ENCODE assay signal across 9 cellular contexts in genomic region chr1:42176902-42177519, GRCh38. TPM values are rescaled to one million over a fixed set of nuclear protein-coding genes. Genes with fewer than 3 reads are reported as not detected.
DNase-seq lines count a peak whose midpoint lies in the region; ATAC-seq, FAIRE-seq and TF ChIP-seq lines count a peak whose summit lies in the region.
"Had no signal": no experiment of that assay in that cellular context is flagged by ENCODE, and none has a peak within 500 bp of the region (broad histone marks: within the 10 kb centered on the region; RNA-seq: fewer than 3 reads in every experiment).

No MANE protein-coding gene starts in this region.

- CTCF ChIA-PET in K562 (lab: Yijun Ruan, JAX; ENCODE audit: low intra/inter-chr PET ratio), result interaction anchor here (0.9 kb wide), 1 partner anchor 553 kb away, joined by 3 read pairs; no protein-coding TSS in a partner anchor

- WGBS in K562 (ENCODE audit: insufficient coverage, low coverage, missing lambda C conversion rate), result 75% methylated on average over 4 of the region's 4 CpGs

- no peak overlapping the region for H3K4me3 ChIP-seq in BE2C (ENCODE audit: low read depth, low read length)
- no peak overlapping the region for H3K4me3 ChIP-seq in GM12865 (ENCODE audit: low read depth, low read length)
- H3K4me3 ChIP-seq in K562, result no peak overlapping the region

- TF ChIP-seq POLR2A in K562 (conservative IDR thresholded peaks at IDR 0.05), result no peak

- 0 out of 2 replicates have a peak, but pooled peaks cover 10% of the 10 kb centered on the region for H4K20me1 ChIP-seq in K562 (replicated peaks; ENCODE audit: control insufficient read depth, insufficient read depth, low read length)

- BruUV-seq in K562 (replicated peaks; lab: Mats Ljungman, UMichigan), result TSS peak; percentile 14

- H3K9me3 ChIP-seq in BE2C (no peaks in the 10 kb centered on the region), K562 (replicated peaks; ENCODE audit: control insufficient read depth, insufficient read depth, low read depth, low read length) (no peaks in the 10 kb centered on the region)

- H3K4me1 ChIP-seq in BE2C (no peaks in the 10 kb centered on the region), K562 (replicated peaks in 1 of 2; ENCODE audit: control insufficient read depth in 2 of 2, insufficient read depth in 2 of 2, low read length in 2 of 2) (peaks cover 0 to 3% of the 10 kb centered on the region in 2 experiments; a peak in 2 of 5 replicates)

- no peaks in the 10 kb centered on the region for H3K9me1 ChIP-seq in K562 (ENCODE audit: control insufficient read depth, insufficient read depth, low read length)

- H3K27me3 ChIP-seq in BE2C (no peaks in the 10 kb centered on the region), K562 (ENCODE audit: control insufficient read depth in 2 of 2, insufficient read depth in 2 of 2, low read length in 2 of 2) (no peaks in the 10 kb centered on the region)

- peak; percentile 57 for FAIRE-seq in K562 (lab: Jason Lieb, UNC)
- FAIRE-seq in urothelium cell line (lab: Jason Lieb, UNC), result no peak

- POLR2A ChIA-PET in K562 (lab: Yijun Ruan, JAX), result no interaction called here

- TF ChIP-seq EP300 in K562 (IDR thresholded peaks at IDR 0.05; ENCODE audit: low read length), result no peak

- peak; percentile 68 for TF ChIP-seq CTCF in BE2C (IDR thresholded peaks at IDR 0.05; ENCODE audit: low read depth, low read length)
- TF ChIP-seq CTCF in GM12865 (IDR thresholded peaks at IDR 0.05; ENCODE audit: insufficient read depth, low read depth, low read length, missing control alignments), result peak; percentile 85
- peak; percentile 70 to 82 (median 75) for TF ChIP-seq CTCF in K562 (IDR thresholded peaks at IDR 0.05 in 2 of 3, conservative IDR thresholded peaks at IDR 0.05 in 1 of 3; ENCODE audit: insufficient read depth in 2 of 3, low read depth in 1 of 3, low read length in 3 of 3)

- H3K4me2 ChIP-seq in K562 (ENCODE audit: insufficient read depth, low read length), result no peak overlapping the region

- H3K36me3 ChIP-seq in BE2C, result no peaks in the 10 kb centered on the region; the same call in 1 of the 2 replicates
- peaks cover 36% of the 10 kb centered on the region; the same call in 2 of the 3 replicates for H3K36me3 ChIP-seq in K562 (ENCODE audit: control insufficient read depth, insufficient read depth, low read length)

- ATAC-seq in K562 (peak; percentile 79), GM21786 (IDR thresholded peaks at IDR 0.05; ENCODE audit: unreplicated experiment) (no peak)

- H3K27ac ChIP-seq in K562 (ENCODE audit: extremely low read depth, low read depth, low read length), result no peak overlapping the region

- DNase-seq in BE2C (no peak), GM12865 (ENCODE audit: low read depth) (peak; percentile 70), NCI-H2227 treated with DMSO at 0.1 percent for 48 hours (lab: John Stamatoyannopoulos, UW) (peak; percentile 29), K562 (ENCODE audit: extremely low read depth in 1 of 4, low spot score in 3 of 4) (peak; percentile 60 to 69 (median 66)), kidney tubule cell (ENCODE audit: low spot score) (peak; percentile 51), urothelium cell line (ENCODE audit: low spot score) (peak; percentile 68)
- no peak for DNase-seq in activated CD8-positive, alpha-beta memory T cell treated with anti-CD3 and anti-CD28 coated beads for 24 hours

- in situ Hi-C loops in K562 (cut with MboI), result no loop called here

- H2AFZ ChIP-seq in K562 (ENCODE audit: low read depth, low read length), result no peak overlapping the region

- no peaks in the 10 kb centered on the region for H3K79me2 ChIP-seq in K562 (ENCODE audit: control insufficient read depth, insufficient read depth, low read length)

- H3K9ac ChIP-seq in K562 (ENCODE audit: insufficient read depth in 1 of 2, low read depth in 2 of 2, low read length in 2 of 2), result no peak overlapping the region

- TF ChIP-seq RAD21 in K562 (CRISPR knock-in tag; conservative IDR thresholded peaks at IDR 0.05 in 1 of 2, IDR thresholded peaks at IDR 0.05 in 1 of 2), result peak; percentile 39 to 78; a peak in 3 of 4 replicates

- intact Hi-C loops in K562 (cut with micrococcal nuclease), result loop anchor here (1.0 to 10.0 kb wide), 2 partner anchors 155 to 602 kb away; no protein-coding TSS in a partner anchor

TF ChIP-seq in K562, 482 proteins besides CTCF, POLR2A, EP300 and RAD21:
- TF ChIP-seq TBL1XR1 (IDR thresholded peaks at IDR 0.05; ENCODE audit: low read length in 2 of 2) (0 out of 4 replicates have a peak, but pooled peaks of 1 of the 2 experiments have one; percentile 25), SMC3 (conservative IDR thresholded peaks at IDR 0.05; ENCODE audit: insufficient read depth, low read depth, low read length) (peak; percentile 34; the same call in 1 of the 2 replicates), ZNF134 (CRISPR knock-in tag; conservative IDR thresholded peaks at IDR 0.05) (no peak), KLF16 (IDR thresholded peaks at IDR 0.05) (0 out of 2 replicates have a peak, but pooled peaks have one; percentile 13), ETS2 (tag; IDR thresholded peaks at IDR 0.05; ENCODE audit: borderline replicate concordance, poor library complexity, severe bottlenecking) (no peak), MYC (IDR thresholded peaks at IDR 0.05; ENCODE audit: low read depth, low read length) (0 out of 2 replicates have a peak, but pooled peaks have one; percentile 11), MYC (CRISPR knock-in tag; IDR thresholded peaks at IDR 0.05; ENCODE audit: borderline replicate concordance, low read depth) (no peak)

RNA-seq across cellular contexts. Expression of gene GUCA2A, which starts 12.5 kb away (rescaled TPM):
- not detected for polyA plus RNA-seq in BE2C (2012; ENCODE audit: insufficient read depth, insufficient read length, low read depth)
- total RNA-seq in K562 (2011; cell fraction: chromatin; rRNA removed; ENCODE audit: low replicate concordance), result not detected in 2 replicates
- total RNA-seq in K562 (2011; cell fraction: nucleolus; rRNA removed), result not detected in 2 replicates
- not detected in 2 replicates for total RNA-seq in K562 (2011; cell fraction: nucleoplasm; rRNA removed)
- total RNA-seq in K562 (2014; rRNA removed), result not detected in 2 replicates
- total RNA-seq in K562 (2014; rRNA removed; fragmentation: Illumina TruSeq; extraction: Trizol), result not detected in 2 replicates
- total RNA-seq in K562 (2015; rRNA removed; fragmentation: Illumina TruSeq; extraction: Trizol), result not detected in 2 replicates
- total RNA-seq in K562 (2021), result not detected in 2 replicates
- not detected in 2 replicates for polyA plus RNA-seq in K562 (2011; rRNA removed)
- polyA plus RNA-seq in K562 (2011; cell fraction: cytosol; rRNA removed), result not detected in 2 replicates
- polyA plus RNA-seq in K562 (2011; cell fraction: nucleus; rRNA removed), result not detected in 2 replicates
- not detected in 2 replicates for polyA plus RNA-seq in K562 (2012)
- polyA plus RNA-seq in K562 (2014; fragmentation: Illumina TruSeq; extraction: Trizol), result not detected in 2 replicates
- polyA plus RNA-seq in K562 (2014; fragmentation: Nextera tagmentation; extraction: Ambion mirVana), result not detected
- not detected in 2 replicates for polyA plus RNA-seq in K562 (2014; rRNA removed)
- polyA minus RNA-seq in K562 (2011; rRNA and poly(A)+ RNA removed), result not detected in 2 replicates
- polyA minus RNA-seq in K562 (2011; cell fraction: cytosol; rRNA and poly(A)+ RNA removed), result not detected in 2 replicates
- polyA minus RNA-seq in K562 (2011; cell fraction: nucleus; rRNA and poly(A)+ RNA removed), result not detected in 2 replicates
- total RNA-seq: left cardiac atrium had no signal

RNA-seq across cellular contexts. Expression of gene GUCA2B, which starts 23.8 kb away (rescaled TPM):
- not detected for polyA plus RNA-seq in BE2C (2012; ENCODE audit: insufficient read depth, insufficient read length, low read depth)
- total RNA-seq in K562 (2011; cell fraction: chromatin; rRNA removed; ENCODE audit: low replicate concordance), result not detected in 2 replicates
- total RNA-seq in K562 (2011; cell fraction: nucleolus; rRNA removed), result not detected in 2 replicates
- total RNA-seq in K562 (2011; cell fraction: nucleoplasm; rRNA removed), result not detected in 2 replicates
- not detected in 2 replicates for total RNA-seq in K562 (2014; rRNA removed)
- total RNA-seq in K562 (2014; rRNA removed; fragmentation: Illumina TruSeq; extraction: Trizol), result not detected in 2 replicates
- not detected in 2 replicates for total RNA-seq in K562 (2015; rRNA removed; fragmentation: Illumina TruSeq; extraction: Trizol)
- total RNA-seq in K562 (2021), result not detected in 2 replicates
- polyA plus RNA-seq in K562 (2011; rRNA removed), result not detected in 2 replicates
- polyA plus RNA-seq in K562 (2011; cell fraction: cytosol; rRNA removed), result not detected in 2 replicates
- not detected in 2 replicates for polyA plus RNA-seq in K562 (2011; cell fraction: nucleus; rRNA removed)
- not detected in 2 replicates for polyA plus RNA-seq in K562 (2012)
- polyA plus RNA-seq in K562 (2014; fragmentation: Illumina TruSeq; extraction: Trizol), result not detected in 2 replicates
- polyA plus RNA-seq in K562 (2014; fragmentation: Nextera tagmentation; extraction: Ambion mirVana), result not detected
- polyA plus RNA-seq in K562 (2014; rRNA removed), result not detected in 2 replicates
- polyA minus RNA-seq in K562 (2011; rRNA and poly(A)+ RNA removed), result not detected in 2 replicates
- polyA minus RNA-seq in K562 (2011; cell fraction: cytosol; rRNA and poly(A)+ RNA removed), result not detected in 2 replicates
- polyA minus RNA-seq in K562 (2011; cell fraction: nucleus; rRNA and poly(A)+ RNA removed), result not detected in 2 replicates
- total RNA-seq: left cardiac atrium had no signal

Comparison
In these comparisons a context has a peak if more than half of its experiments do, and no peak if none do; other contexts are left out.
1. DNase-seq: peak in GM12865 (single experiment), NCI-H2227 treated with DMSO at 0.1 percent for 48 hours (single experiment), K562 (4 of 4), kidney tubule cell (single experiment) and urothelium cell line (single experiment); none in BE2C (single experiment) and activated CD8-positive, alpha-beta memory T cell treated with anti-CD3 and anti-CD28 coated beads for 24 hours (single experiment).
2. Peak in every context shown above with its lines, with median percentiles within 50 percentile points of each other: CTCF ChIP-seq.